Comparison of ENCODE assay signal across 8 cellular contexts in the genomic region with DNA sequence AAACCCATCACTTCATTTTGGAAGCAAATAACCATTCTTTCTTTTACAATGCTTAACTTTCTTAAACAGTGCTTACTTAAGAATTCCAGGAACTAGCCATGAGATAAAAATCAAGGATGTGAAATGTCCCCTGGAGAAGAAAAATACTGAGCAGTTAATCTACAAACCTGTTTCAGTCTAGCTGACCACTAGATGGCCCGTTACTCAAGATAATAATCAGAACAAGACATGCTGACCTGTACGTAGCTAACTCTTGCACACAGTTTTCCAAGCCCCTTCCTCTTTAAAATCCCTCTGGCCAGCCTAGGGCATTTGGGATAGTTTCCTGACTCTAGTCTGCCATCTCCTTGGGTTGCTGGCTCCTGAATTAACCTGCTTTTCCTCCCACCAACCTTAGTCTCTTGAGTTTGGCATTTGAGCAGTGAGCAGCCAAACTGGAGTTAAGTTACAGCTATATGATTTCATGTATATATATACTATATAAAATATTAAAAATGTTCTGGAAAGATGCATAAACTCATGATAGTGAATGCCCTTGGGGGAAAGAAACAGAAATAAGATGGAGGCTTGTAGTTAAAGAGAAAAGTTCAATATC. TPM values are rescaled to one million over a fixed set of nuclear protein-coding genes. Genes with fewer than 3 reads are reported as not detected.
DNase-seq lines count a peak whose midpoint lies in the region; ATAC-seq, FAIRE-seq and TF ChIP-seq lines count a peak whose summit lies in the region.

No MANE protein-coding gene starts in this region.

- CTCF ChIA-PET in PC-3 (lab: Charles Lee): interaction anchor here (0.5 to 1.8 kb wide), 8 partner anchors 73 to 391 kb away, joined by 3 to 18 read pairs (median 4); a partner anchor contains a TSS

- no peak overlapping the region for H3K4me3 ChIP-seq in PC-3 (ENCODE audit: low read length)

- H2AFZ ChIP-seq in PC-3 (ENCODE audit: low read length): peak overlapping the region; percentile 73; the same call in 1 of the 2 replicates

- no peaks in the 10 kb centered on the region for H3K9me2 ChIP-seq in PC-3 (replicated peaks; ENCODE audit: low read length)

- peak overlapping the region; percentile 48; the same call in 1 of the 2 replicates for H3K4me2 ChIP-seq in PC-3 (ENCODE audit: low read length)

- no peaks in the 10 kb centered on the region for H4K20me1 ChIP-seq in PC-3 (ENCODE audit: low read length)

- intact Hi-C loops in PC-3 (cut with micrococcal nuclease): loop anchor here (1.0 to 2.0 kb wide), 3 partner anchors 41 to 86 kb away; no protein-coding TSS in a partner anchor
- intact Hi-C loops in activated T-helper 2 cell treated with anti-CD3 and anti-CD28 coated beads, Interferon-gamma antibody, Interleukin-2, Interleukin-4, amounts not matched to agents 10 μg/mL and 5 μg/mL and 100 μg/mL, durations not matched to agents 14 hours and 24 hours and 36 hours (cut with micrococcal nuclease): no loop called here

- no peak overlapping the region for H3K27ac Mint-ChIP-seq in activated T-helper 2 cell treated with anti-CD3 and anti-CD28 coated beads, Interferon-gamma antibody, Interleukin-2, Interleukin-4, amounts not matched to agents 10 μg/mL and 5 μg/mL and 100 μg/mL, durations not matched to agents 14 hours and 24 hours and 36 hours

- POLR2A ChIA-PET in PC-3 (lab: Charles Lee; ENCODE audit: unreplicated experiment): interaction anchor here (0.6 kb wide), 1 partner anchor 169 kb away, joined by 3 read pairs; no protein-coding TSS in a partner anchor

- H3K27ac ChIP-seq in PC-3 (ENCODE audit: low read length): no peak overlapping the region

- FAIRE-seq in D721Med (lab: Jason Lieb, UNC): peak; percentile 61

- H3K36me3 ChIP-seq in PC-3 (ENCODE audit: low read depth, low read length): no peaks in the 10 kb centered on the region

- H3K79me2 ChIP-seq in PC-3 (ENCODE audit: low read length): no peaks in the 10 kb centered on the region

- H3K4me1 Mint-ChIP-seq in activated T-helper 2 cell treated with anti-CD3 and anti-CD28 coated beads, Interferon-gamma antibody, Interleukin-2, Interleukin-4, amounts not matched to agents 10 μg/mL and 5 μg/mL and 100 μg/mL, durations not matched to agents 14 hours and 24 hours and 36 hours (ENCODE audit: low read depth): peaks cover 2% of the 10 kb centered on the region

- ATAC-seq in HG03432 (IDR thresholded peaks at IDR 0.05; ENCODE audit: unreplicated experiment) (peak; percentile 63), PC-3 (peak; percentile 87), esophagus mucosa (peak; percentile 39), GM18517 (IDR thresholded peaks at IDR 0.05; ENCODE audit: unreplicated experiment) (no peak)

- H3K9me3 Mint-ChIP-seq in activated T-helper 2 cell treated with anti-CD3 and anti-CD28 coated beads, Interferon-gamma antibody, Interleukin-2, Interleukin-4, amounts not matched to agents 10 μg/mL and 5 μg/mL and 100 μg/mL, durations not matched to agents 14 hours and 24 hours and 36 hours: no peaks in the 10 kb centered on the region

- H3F3A ChIP-seq in PC-3 (ENCODE audit: low read length, unreplicated experiment): no peaks in the 10 kb centered on the region

- H3K4me1 ChIP-seq in PC-3 (ENCODE audit: insufficient read depth, low read length): no peaks in the 10 kb centered on the region; the same call in 1 of the 2 replicates

- TF ChIP-seq CTCF in D721Med (IDR thresholded peaks at IDR 0.05; ENCODE audit: insufficient read depth, missing control alignments): peak; percentile 61
- peak; percentile 75 for TF ChIP-seq CTCF in PC-3 (conservative IDR thresholded peaks at IDR 0.05; ENCODE audit: low read depth, low read length)

- H3K4me3 Mint-ChIP-seq in activated T-helper 2 cell treated with anti-CD3 and anti-CD28 coated beads, Interferon-gamma antibody, Interleukin-2, Interleukin-4, amounts not matched to agents 10 μg/mL and 5 μg/mL and 100 μg/mL, durations not matched to agents 14 hours and 24 hours and 36 hours (ENCODE audit: low read depth): no peak overlapping the region

- no peak overlapping the region for H3K9ac ChIP-seq in PC-3 (ENCODE audit: low read length)

- no peaks in the 10 kb centered on the region for H3K27me3 ChIP-seq in PC-3 (ENCODE audit: low read length)

- BruUV-seq in PC-3 (replicated peaks; lab: Mats Ljungman, UMichigan): no TSS peak

- H3K36me3 Mint-ChIP-seq in activated T-helper 2 cell treated with anti-CD3 and anti-CD28 coated beads, Interferon-gamma antibody, Interleukin-2, Interleukin-4, amounts not matched to agents 10 μg/mL and 5 μg/mL and 100 μg/mL, durations not matched to agents 14 hours and 24 hours and 36 hours (ENCODE audit: low read depth): no peaks in the 10 kb centered on the region

- DNase-seq in D721Med (ENCODE audit: insufficient read length, low spot score) (no peak), PC-3 (peak; percentile 75), pons (ENCODE audit: low spot score) (peak; percentile 67)
- no peak for DNase-seq in activated T-helper 2 cell treated with anti-CD3 and anti-CD28 coated beads, Interferon-gamma antibody, Interleukin-2, Interleukin-4, amounts not matched to agents 10 μg/mL and 5 μg/mL and 100 μg/mL, durations not matched to agents 14 hours and 24 hours and 36 hours (ENCODE audit: low spot score)
- DNase-seq in activated CD4-positive, alpha-beta T cell treated with anti-CD3 and anti-CD28 coated beads for 1 hour: no peak

- H3K9me3 ChIP-seq in PC-3 (ENCODE audit: low read length): no peaks in the 10 kb centered on the region

- peaks cover 28% of the 10 kb centered on the region for H3K27me3 Mint-ChIP-seq in activated T-helper 2 cell treated with anti-CD3 and anti-CD28 coated beads, Interferon-gamma antibody, Interleukin-2, Interleukin-4, amounts not matched to agents 10 μg/mL and 5 μg/mL and 100 μg/mL, durations not matched to agents 14 hours and 24 hours and 36 hours (ENCODE audit: low read depth)

RNA-seq across cellular contexts. Expression of a gene that starts 59.3 kb away (rescaled TPM):
- total RNA-seq in PC-3 (2014; rRNA removed): 0.15 and 0.29 TPM in 2 replicates
- 1.2 TPM for total RNA-seq in esophagus mucosa
- 164 TPM in 2 replicates for total RNA-seq in activated T-helper 2 cell treated with anti-CD3 and anti-CD28 coated beads, Interferon-gamma antibody, Interleukin-2, Interleukin-4, amounts not matched to agents 10 μg/mL and 5 μg/mL and 100 μg/mL, durations not matched to agents 14 hours and 24 hours and 36 hours

Comparison
In these comparisons a context has a peak if more than half of its experiments do, and no peak if none do; other contexts are left out.
1. DNase-seq: peak in PC-3 (single experiment) and pons (single experiment); none in D721Med (single experiment), activated T-helper 2 cell treated with anti-CD3 and anti-CD28 coated beads, Interferon-gamma antibody, Interleukin-2, Interleukin-4, amounts not matched to agents 10 μg/mL and 5 μg/mL and 100 μg/mL, durations not matched to agents 14 hours and 24 hours and 36 hours (single experiment) and activated CD4-positive, alpha-beta T cell treated with anti-CD3 and anti-CD28 coated beads for 1 hour (single experiment).
2. RNA of a gene that starts 59.3 kb away (total RNA-seq): 164 TPM in activated T-helper 2 cell treated with anti-CD3 and anti-CD28 coated beads, Interferon-gamma antibody, Interleukin-2, Interleukin-4, amounts not matched to agents 10 μg/mL and 5 μg/mL and 100 μg/mL, durations not matched to agents 14 hours and 24 hours and 36 hours; 1.2 TPM in esophagus mucosa (single experiment) and 0.15 to 0.29 TPM in PC-3; every median in the first group is over 10 times any median in the second.